25 cellular contexts compared by ENCODE assay signal in genomic region chr9:91217388-91217787, GRCh38.
"Had no signal": no experiment of that assay in that cellular context is flagged by ENCODE, and none has a peak within 500 bp of the region (broad histone marks: within the 10 kb centered on the region; RNA-seq: fewer than 3 reads in every experiment).

No MANE protein-coding gene starts in this region.

- H3K4me3 Mint-ChIP-seq: mesothelial cell of epicardium; naive B cell; natural killer cell; nephron progenitor cell; stimulated activated memory B cell treated with anti-CD40 and anti-IgM and Interleukin-4, amounts not matched to agents 10 μg/mL and 1 μg/mL and 100 μg/mL, for 72 hours; stimulated activated naive CD8-positive, alpha-beta T cell treated with anti-CD3 and anti-CD28 coated beads, Interleukin-15, amount 100 ng/mL, for 72 hours; type B pancreatic cell had no signal

- ATAC-seq: natural killer cell; right lobe of liver; stimulated activated memory B cell treated with anti-CD40 and anti-IgM and Interleukin-4, amounts not matched to agents 10 μg/mL and 1 μg/mL and 100 μg/mL, for 72 hours; stimulated activated naive CD8-positive, alpha-beta T cell treated with anti-CD3 and anti-CD28 coated beads, Interleukin-15, amount 100 ng/mL, for 72 hours had no signal

- DNase-seq: hypothalamus; islet precursor cell; left ventricle myocardium inferior; mesendoderm; naive B cell; natural killer cell; nephron progenitor cell; ovary; right lobe of liver; stimulated activated CD4-positive, alpha-beta T cell treated with anti-CD3 and anti-CD28 coated beads, Interleukin-1b, Interleukin-23, amount 100 ng/mL, for 48 hours; stimulated activated CD4-positive, alpha-beta T cell treated with anti-CD3 and anti-CD28 coated beads, Interleukin-2, amount 100 ng/mL, for 48 hours; stimulated activated CD4-positive, alpha-beta T cell treated with anti-CD3 and anti-CD28 coated beads, Interleukin-4, amount 100 ng/mL, for 4 hours; stimulated activated CD8-positive, alpha-beta memory T cell treated with anti-CD3 and anti-CD28 coated beads, Interleukin-4, amount 100 ng/mL, for 48 hours; stimulated activated naive CD4-positive, alpha-beta T cell treated with Interleukin-2 at 50 U/mL for 16 hours; stimulated activated naive CD8-positive, alpha-beta T cell treated with anti-CD3 and anti-CD28 coated beads, Interleukin-15, amount 100 ng/mL, for 72 hours; substantia nigra; uterus had no signal

- H3K27me3 Mint-ChIP-seq: naive B cell; progenitor cell of endocrine pancreas; stimulated activated memory B cell treated with anti-CD40 and anti-IgM and Interleukin-4, amounts not matched to agents 10 μg/mL and 1 μg/mL and 100 μg/mL, for 72 hours; stimulated activated naive CD8-positive, alpha-beta T cell treated with anti-CD3 and anti-CD28 coated beads, Interleukin-15, amount 100 ng/mL, for 72 hours; type B pancreatic cell had no signal

- H3K4me3 ChIP-seq: left ventricle myocardium inferior, lung, ovary, right atrium auricular region, right lobe of liver, smooth muscle cell, tibial nerve, uterus had no signal

- H3K27me3 ChIP-seq: ovary, right atrium auricular region, right lobe of liver, tibial nerve, uterus had no signal

- H3K27ac Mint-ChIP-seq: mesothelial cell of epicardium; naive B cell; natural killer cell; nephron progenitor cell; progenitor cell of endocrine pancreas; stimulated activated memory B cell treated with anti-CD40 and anti-IgM and Interleukin-4, amounts not matched to agents 10 μg/mL and 1 μg/mL and 100 μg/mL, for 72 hours; stimulated activated naive CD8-positive, alpha-beta T cell treated with anti-CD3 and anti-CD28 coated beads, Interleukin-15, amount 100 ng/mL, for 72 hours; type B pancreatic cell had no signal

- H3K4me1 Mint-ChIP-seq: naive B cell had no signal

- H3K9me3 Mint-ChIP-seq: mesothelial cell of epicardium; naive B cell; natural killer cell; nephron progenitor cell; stimulated activated memory B cell treated with anti-CD40 and anti-IgM and Interleukin-4, amounts not matched to agents 10 μg/mL and 1 μg/mL and 100 μg/mL, for 72 hours; stimulated activated naive CD8-positive, alpha-beta T cell treated with anti-CD3 and anti-CD28 coated beads, Interleukin-15, amount 100 ng/mL, for 72 hours; type B pancreatic cell had no signal

- H3K36me3 ChIP-seq: ovary, right lobe of liver, uterus had no signal
